ENCODE assay signal across 29 cellular contexts in the genomic region with DNA sequence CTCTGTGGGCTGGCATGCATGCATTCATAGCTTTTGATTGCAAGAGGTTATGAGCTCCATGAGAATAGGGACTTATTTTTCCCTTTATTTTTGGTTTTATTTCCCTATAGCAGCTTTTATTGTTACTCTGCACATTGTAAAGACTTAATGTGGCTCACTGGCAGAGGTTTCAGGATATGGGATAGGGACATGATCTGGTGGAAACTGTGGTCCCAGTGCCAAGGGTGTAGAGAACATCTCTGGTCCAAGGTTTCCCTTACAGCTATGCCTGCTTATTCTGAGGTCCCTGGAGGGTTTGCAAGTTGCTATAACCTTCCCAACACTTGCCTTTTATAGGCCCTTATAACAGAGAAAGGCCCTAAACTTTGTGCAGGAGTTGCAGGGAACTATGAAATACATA.
"Had no signal": no experiment of that assay in that cellular context is flagged by ENCODE, and none has a peak within 500 bp of the region (broad histone marks: within the 10 kb centered on the region; RNA-seq: fewer than 3 reads in every experiment).

No MANE protein-coding gene starts in this region.

- H3K36me3 Mint-ChIP-seq: activated CD8-positive, alpha-beta memory T cell treated with anti-CD3 and anti-CD28 coated beads, Interleukin-2, amount 10 ng/mL, durations not matched to agents 7 days and 5 days; activated naive CD4-positive, alpha-beta T cell treated with anti-CD3 and anti-CD28 coated beads, Interleukin-2, amount 50 U/mL, for 72 hours had no signal

- H3K4me1 ChIP-seq: ascending aorta, Peyer's patch, SJCRH30 had no signal

- H3K4me3 ChIP-seq: ascending aorta, MG63, Peyer's patch, SJCRH30 had no signal

- H3K27me3 ChIP-seq: ascending aorta, MG63, Peyer's patch, SJCRH30 had no signal

- H3K9me3 ChIP-seq: ascending aorta, Peyer's patch, SJCRH30 had no signal

- H3K9me3 Mint-ChIP-seq: activated B cell treated with CpG ODN at 0.5 μM for 24 hours; activated CD4-positive, alpha-beta T cell treated with anti-CD3 and anti-CD28 coated beads, Interleukin-2, amount 10 ng/mL, durations not matched to agents 24 days and 14 days; activated naive CD4-positive, alpha-beta T cell treated with anti-CD3 and anti-CD28 coated beads, Interleukin-2, amount 50 U/mL, for 72 hours; activated naive CD8-positive, alpha-beta T cell treated with anti-CD3 and anti-CD28 coated beads, Interleukin-2, amount 50 U/mL, for 24 hours; brain; central memory CD8-positive, alpha-beta T cell; T-helper 1 cell treated with Interleukin-12 subunit alpha and Interleukin-12 subunit beta and Interleukin-4 antibody, amounts not matched to agents 30 μg/mL and 1 μg/mL, for 36 hours had no signal

- DNase-seq: activated B cell treated with CpG ODN at 0.5 μM for 24 hours; activated CD4-positive, alpha-beta T cell treated with anti-CD3 and anti-CD28 coated beads for 1 hour; activated CD4-positive, alpha-beta T cell treated with anti-CD3 and anti-CD28 coated beads, Interleukin-2, amount 10 ng/mL, durations not matched to agents 24 days and 14 days; activated CD4-positive, alpha-beta T cell treated with anti-CD3 and anti-CD28 coated beads, Interleukin-2, amount 50 U/mL, for 48 hours; activated CD8-positive, alpha-beta memory T cell treated with anti-CD3 and anti-CD28 coated beads, Interleukin-2, amount 10 ng/mL, durations not matched to agents 7 days and 5 days; activated effector memory CD4-positive, alpha-beta T cell treated with anti-CD3 and anti-CD28 coated beads, Interleukin-2, amount 50 U/mL, for 16 hours; activated naive CD4-positive, alpha-beta T cell treated with Interleukin-2 at 50 U/mL for 16 hours; activated naive CD8-positive, alpha-beta T cell treated with anti-CD3 and anti-CD28 coated beads, Interleukin-2, amount 50 U/mL, for 24 hours; activated T-cell treated with anti-CD3 and anti-CD28 coated beads, Interleukin-2, amount 50 U/mL, for 4 hours; NCI-H1105; NCI-H1436; NCI-H1694 treated with DMSO at 0.1 percent for 48 hours; NCI-H2029 treated with DMSO at 0.1 percent for 48 hours; NCI-H345; NCI-H510A; NCI-H69; NK-92 treated with Interleukin-12 subunit alpha and Interleukin-12 subunit beta, amount 100 ng/mL, for 24 hours; OCI-M1; Peyer's patch; Right ventricle myocardium superior; SJCRH30; T-helper 9 cell had no signal

- H3K36me3 ChIP-seq: ascending aorta, Peyer's patch, SJCRH30 had no signal

- H3K27ac Mint-ChIP-seq: activated B cell treated with CpG ODN at 0.5 μM for 24 hours; activated CD4-positive, alpha-beta T cell treated with anti-CD3 and anti-CD28 coated beads, Interleukin-2, amount 10 ng/mL, durations not matched to agents 24 days and 14 days; activated CD8-positive, alpha-beta memory T cell treated with anti-CD3 and anti-CD28 coated beads, Interleukin-2, amount 10 ng/mL, durations not matched to agents 7 days and 5 days; activated naive CD4-positive, alpha-beta T cell treated with anti-CD3 and anti-CD28 coated beads, Interleukin-2, amount 50 U/mL, for 72 hours; activated naive CD8-positive, alpha-beta T cell treated with anti-CD3 and anti-CD28 coated beads, Interleukin-2, amount 50 U/mL, for 24 hours; brain; T-helper 1 cell treated with Interleukin-12 subunit alpha and Interleukin-12 subunit beta and Interleukin-4 antibody, amounts not matched to agents 30 μg/mL and 1 μg/mL, for 36 hours had no signal

- H3K4me1 Mint-ChIP-seq: activated B cell treated with CpG ODN at 0.5 μM for 24 hours; activated CD4-positive, alpha-beta T cell treated with anti-CD3 and anti-CD28 coated beads, Interleukin-2, amount 10 ng/mL, durations not matched to agents 24 days and 14 days; activated CD8-positive, alpha-beta memory T cell treated with anti-CD3 and anti-CD28 coated beads, Interleukin-2, amount 10 ng/mL, durations not matched to agents 7 days and 5 days; activated naive CD8-positive, alpha-beta T cell treated with anti-CD3 and anti-CD28 coated beads, Interleukin-2, amount 50 U/mL, for 24 hours; brain; central memory CD8-positive, alpha-beta T cell had no signal

- H3K27me3 Mint-ChIP-seq: activated B cell treated with CpG ODN at 0.5 μM for 24 hours; activated CD8-positive, alpha-beta memory T cell treated with anti-CD3 and anti-CD28 coated beads, Interleukin-2, amount 10 ng/mL, durations not matched to agents 7 days and 5 days; activated naive CD8-positive, alpha-beta T cell treated with anti-CD3 and anti-CD28 coated beads, Interleukin-2, amount 50 U/mL, for 24 hours; brain; central memory CD8-positive, alpha-beta T cell had no signal

- H3K27ac ChIP-seq: ascending aorta, Peyer's patch, RWPE1, SJCRH30 had no signal

- H3K4me3 Mint-ChIP-seq: activated B cell treated with CpG ODN at 0.5 μM for 24 hours; activated CD4-positive, alpha-beta T cell treated with anti-CD3 and anti-CD28 coated beads, Interleukin-2, amount 10 ng/mL, durations not matched to agents 24 days and 14 days; activated CD8-positive, alpha-beta memory T cell treated with anti-CD3 and anti-CD28 coated beads, Interleukin-2, amount 10 ng/mL, durations not matched to agents 7 days and 5 days; activated naive CD8-positive, alpha-beta T cell treated with anti-CD3 and anti-CD28 coated beads, Interleukin-2, amount 50 U/mL, for 24 hours; activated T-cell treated with anti-CD3 and anti-CD28 coated beads, Interleukin-2, amount 50 U/mL, for 4 hours; brain; central memory CD8-positive, alpha-beta T cell; T-helper 1 cell treated with Interleukin-12 subunit alpha and Interleukin-12 subunit beta and Interleukin-4 antibody, amounts not matched to agents 30 μg/mL and 1 μg/mL, for 36 hours had no signal

- ATAC-seq: activated CD8-positive, alpha-beta memory T cell treated with anti-CD3 and anti-CD28 coated beads, Interleukin-2, amount 10 ng/mL, durations not matched to agents 7 days and 5 days; activated naive CD4-positive, alpha-beta T cell treated with anti-CD3 and anti-CD28 coated beads, Interleukin-2, amount 50 U/mL, for 72 hours; activated naive CD8-positive, alpha-beta T cell treated with anti-CD3 and anti-CD28 coated beads, Interleukin-2, amount 50 U/mL, for 24 hours; activated T-cell treated with anti-CD3 and anti-CD28 coated beads, Interleukin-2, amount 50 U/mL, for 4 hours had no signal
